In genomic region chr1:226132731-226133503, GRCh38 we compare ENCODE assay signal across 10 cellular contexts. TPM values are rescaled to one million over a fixed set of nuclear protein-coding genes. Genes with fewer than 3 reads are reported as not detected.
DNase-seq lines count a peak whose midpoint lies in the region; ATAC-seq and TF ChIP-seq lines count a peak whose summit lies in the region.
"Had no signal": no experiment of that assay in that cellular context is flagged by ENCODE, and none has a peak within 500 bp of the region (broad histone marks: within the 10 kb centered on the region; RNA-seq: fewer than 3 reads in every experiment).

No MANE protein-coding gene starts in this region.

- peaks cover 76% of the 10 kb centered on the region for H3K4me1 Mint-ChIP-seq in activated B cell treated with CpG ODN at 0.5 μM for 24 hours

- H3K9ac ChIP-seq in mucosa of stomach (ENCODE audit: low read length): peak overlapping the region; percentile 65

- H3K4me3 ChIP-seq in mucosa of stomach (ENCODE audit: low read length): peak overlapping the region; percentile 18
- H3K4me3 ChIP-seq: tibial artery had no signal

- H3K27me3 ChIP-seq in mucosa of stomach (ENCODE audit: control insufficient read depth, insufficient read depth, low read length): no peaks in the 10 kb centered on the region

- H3K9me3 Mint-ChIP-seq in activated B cell treated with CpG ODN at 0.5 μM for 24 hours: peaks cover 2% of the 10 kb centered on the region

- POLR2A ChIA-PET in activated B cell treated with CpG ODN at 0.5 μM for 24 hours (lab: Charles Lee): interaction anchor here (0.5 to 3.1 kb wide), 16 partner anchors 10 to 568 kb away, joined by 3 to 34 read pairs (median 6); partner anchors contain the start of genes H3-3A and SDE2

- no peak for TF ChIP-seq CTCF in activated B cell treated with CpG ODN at 0.5 μM for 24 hours (IDR thresholded peaks at IDR 0.05)

- no peaks in the 10 kb centered on the region for H3K36me3 ChIP-seq in mucosa of stomach (ENCODE audit: control insufficient read depth, insufficient read depth, low read length)
- H3K36me3 ChIP-seq: tibial artery had no signal

- H3K27ac Mint-ChIP-seq in activated B cell treated with CpG ODN at 0.5 μM for 24 hours: peak overlapping the region; percentile 96

- peaks cover 66% of the 10 kb centered on the region for H3K4me1 ChIP-seq in mucosa of stomach (ENCODE audit: control insufficient read depth, insufficient read depth, low read length)

- peaks cover 6% of the 10 kb centered on the region for H3K36me3 Mint-ChIP-seq in activated B cell treated with CpG ODN at 0.5 μM for 24 hours (ENCODE audit: low read depth)

- peak; percentile 43 for ATAC-seq in GM21447 (IDR thresholded peaks at IDR 0.05; ENCODE audit: unreplicated experiment)
- ATAC-seq in activated B cell treated with CpG ODN at 0.5 μM for 24 hours (ENCODE audit: low read depth): peak; percentile 64
- no peak for ATAC-seq in GM18858 (IDR thresholded peaks at IDR 0.05; ENCODE audit: unreplicated experiment)

- H3K27me3 Mint-ChIP-seq in activated B cell treated with CpG ODN at 0.5 μM for 24 hours: no peaks in the 10 kb centered on the region

- intact Hi-C loops in activated B cell treated with CpG ODN at 0.5 μM for 24 hours (cut with micrococcal nuclease): loop anchor here (1.0 to 2.0 kb wide), 2 partner anchors 8 to 16 kb away; no protein-coding TSS in a partner anchor

- H3K9me3 ChIP-seq in mucosa of stomach (ENCODE audit: control insufficient read depth, low read length): no peaks in the 10 kb centered on the region
- H3K9me3 ChIP-seq: tibial artery had no signal

- CTCF ChIA-PET in activated B cell treated with CpG ODN at 0.5 μM for 24 hours (lab: Charles Lee): interaction anchor here (1.0 to 1.9 kb wide), 6 partner anchors 8 to 68 kb away, joined by 3 to 10 read pairs (median 4); no protein-coding TSS in a partner anchor

- DNase-seq in D341Med (ENCODE audit: low spot score): peak; percentile 36
- no peak for DNase-seq in activated B cell treated with CpG ODN at 0.5 μM for 24 hours
- no peak for DNase-seq in hypothalamus (lab: John Stamatoyannopoulos, UW)
- no peak for DNase-seq in NCI-H526 treated with DMSO at 0.1 percent for 48 hours (lab: John Stamatoyannopoulos, UW)
- no peak for DNase-seq in NK-92 treated with Interleukin-12 subunit alpha and Interleukin-12 subunit beta, amount 100 ng/mL, for 24 hours (lab: John Stamatoyannopoulos, UW)
- DNase-seq: stimulated activated CD4-positive, alpha-beta T cell treated with anti-CD3 and anti-CD28 coated beads, Interleukin-15, amount 100 ng/mL, for 24 hours had no signal

- H3K4me3 Mint-ChIP-seq in activated B cell treated with CpG ODN at 0.5 μM for 24 hours: peak overlapping the region; percentile 69

RNA-seq across cellular contexts. Expression of gene ACBD3, which starts 53.6 kb away (rescaled TPM):
- 38.6 and 41.4 TPM in 2 replicates for total RNA-seq in activated B cell treated with CpG ODN at 0.5 μM for 24 hours
